13 cellular contexts compared by ENCODE assay signal in genomic region chr16:86618431-86619262, GRCh38. TPM values are rescaled to one million over a fixed set of nuclear protein-coding genes. Genes with fewer than 3 reads are reported as not detected.
A peak's percentile ranks its signal among the peaks of the same experiment; 100 is the strongest.
DNase-seq lines count a peak whose midpoint lies in the region; ATAC-seq and TF ChIP-seq lines count a peak whose summit lies in the region.
"Had no signal": no experiment of that assay in that cellular context is flagged by ENCODE, and none has a peak within 500 bp of the region (broad histone marks: within the 10 kb centered on the region; RNA-seq: fewer than 3 reads in every experiment).

No MANE protein-coding gene starts in this region.

- H3F3A ChIP-seq in SK-N-SH (replicated peaks; ENCODE audit: insufficient read depth): no peaks in the 10 kb centered on the region

- no peaks in the 10 kb centered on the region for H3K9me3 ChIP-seq in SK-N-SH
- H3K9me3 ChIP-seq in gastrocnemius medialis: no peaks in the 10 kb centered on the region
- H3K9me3 ChIP-seq: mucosa of descending colon, prostate gland had no signal

- TF ChIP-seq CTCF in SK-N-SH (IDR thresholded peaks at IDR 0.05) (no peak), gastrocnemius medialis (IDR thresholded peaks at IDR 0.05 in 4 of 5, conservative IDR thresholded peaks at IDR 0.05 in 1 of 5) (no peak)

- H3K27ac ChIP-seq in SK-N-SH (ENCODE audit: low read depth in 2 of 2, low read length in 1 of 2): peak overlapping the region in 1 of 2 experiments; percentile 28; a peak in 2 of 4 replicates
- H3K27ac ChIP-seq in gastrocnemius medialis: no peak overlapping the region
- H3K27ac ChIP-seq: prostate gland had no signal

- ATAC-seq in Right ventricle myocardium superior (ENCODE audit: poor library complexity) (peak; percentile 38), gastrocnemius medialis (peak in 1 of 2 donors; percentile 9)
- ATAC-seq: mucosa of descending colon had no signal

- TF ChIP-seq RAD21 in SK-N-SH (IDR thresholded peaks at IDR 0.05; ENCODE audit: low read length): no peak

- 51% methylated on average over 14 of the region's 17 CpGs for WGBS in SK-N-SH (ENCODE audit: low lambda C conversion rate)

- CTCF ChIA-PET in SK-N-SH (lab: Yijun Ruan, JAX): interaction anchor here (1.6 kb wide), 1 partner anchor 11 kb away, joined by 4 read pairs; no protein-coding TSS in a partner anchor

- H3K9me2 ChIP-seq in SK-N-SH: no peaks in the 10 kb centered on the region

- no peaks in the 10 kb centered on the region for H4K20me1 ChIP-seq in SK-N-SH (ENCODE audit: insufficient read depth)

- H3K36me3 ChIP-seq in SK-N-SH (replicated peaks in 1 of 2; ENCODE audit: control insufficient read depth in 1 of 2, insufficient read depth in 2 of 2, low read length in 1 of 2) (no peaks in the 10 kb centered on the region), gastrocnemius medialis (no peaks in the 10 kb centered on the region)
- H3K36me3 ChIP-seq: prostate gland had no signal

- TF ChIP-seq POLR2A in gastrocnemius medialis (IDR thresholded peaks at IDR 0.05): no peak

- no peaks in the 10 kb centered on the region for H3K27me3 ChIP-seq in SK-N-SH (ENCODE audit: insufficient read depth)
- H3K27me3 ChIP-seq in gastrocnemius medialis: no peaks in the 10 kb centered on the region

- no peak for TF ChIP-seq EP300 in SK-N-SH (IDR thresholded peaks at IDR 0.05; ENCODE audit: borderline replicate concordance in 1 of 2, low read depth in 1 of 2, low read length in 1 of 2)

- DNase-seq in EH (ENCODE audit: low read depth): peak; percentile 19
- DNase-seq in SK-N-SH: no peak
- DNase-seq in Right ventricle myocardium superior: no peak
- no peak for DNase-seq in gastrocnemius medialis
- DNase-seq in nucleus accumbens (lab: John Stamatoyannopoulos, UW): no peak
- DNase-seq in activated effector memory CD4-positive, alpha-beta T cell treated with anti-CD3 and anti-CD28 coated beads, Interleukin-2, amount 50 U/mL, for 16 hours: no peak
- no peak for DNase-seq in ecto neural progenitor cell (ENCODE audit: low spot score)
- no peak for DNase-seq in occipital lobe (lab: John Stamatoyannopoulos, UW)
- DNase-seq: activated B cell treated with CpG ODN at 0.5 μM for 24 hours, HCEC 1CT, mucosa of descending colon, NCI-H2171 had no signal

- H2AFZ ChIP-seq in SK-N-SH (ENCODE audit: low read depth): peak overlapping the region; percentile 65

- POLR2A ChIA-PET in SK-N-SH (lab: Yijun Ruan, JAX): no interaction called here

- H3K4me1 ChIP-seq in SK-N-SH (ENCODE audit: control insufficient read depth in 1 of 2, insufficient read depth in 2 of 2, low read depth in 1 of 2, low read length in 1 of 2) (no peaks in the 10 kb centered on the region; a peak in 1 of 4 replicates), gastrocnemius medialis (peaks cover 16 to 20% of the 10 kb centered on the region in 2 donors)
- H3K4me1 ChIP-seq: prostate gland had no signal

- H3K4me3 ChIP-seq in SK-N-SH (ENCODE audit: low read depth in 2 of 2, low read length in 1 of 2) (peak overlapping the region; percentile 30 to 38; a peak in 3 of 4 replicates), gastrocnemius medialis (peak overlapping the region in 3 of 4 donors; percentile 14 to 22 (median 20))
- H3K4me3 ChIP-seq: mucosa of descending colon, prostate gland had no signal

- 0 out of 2 replicates have a peak overlapping the region, but pooled peaks have one; percentile 2 for H3K9ac ChIP-seq in SK-N-SH

- intact Hi-C loops in Right ventricle myocardium superior (cut with DNase I): no loop called here
- intact Hi-C loops in gastrocnemius medialis (cut with DNase I; ENCODE audit: low total_unique reads): no loop called here

- in situ Hi-C loops in gastrocnemius medialis (cut with MboI; ENCODE audit: low sequenced_read_pairs in 4 of 4): no loop called here

- no peaks in the 10 kb centered on the region for H3K79me2 ChIP-seq in SK-N-SH (ENCODE audit: insufficient read depth)

- H3K4me2 ChIP-seq in SK-N-SH: peak overlapping the region; percentile 71

TF ChIP-seq in SK-N-SH, 30 proteins besides CTCF, POLR2A, EP300 and RAD21:
- TF ChIP-seq, protein P1, sequence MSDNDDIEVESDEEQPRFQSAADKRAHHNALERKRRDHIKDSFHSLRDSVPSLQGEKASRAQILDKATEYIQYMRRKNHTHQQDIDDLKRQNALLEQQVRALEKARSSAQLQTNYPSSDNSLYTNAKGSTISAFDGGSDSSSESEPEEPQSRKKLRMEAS (IDR thresholded peaks at IDR 0.05; ENCODE audit: low read depth): no peak
- no peak for TF ChIP-seq ELF1 (IDR thresholded peaks at IDR 0.05)
TF ChIP-seq in SK-N-SH: peak in this region for 0.

RNA-seq across cellular contexts. Expression of gene FOXL1, which starts 40.3 kb away (rescaled TPM):
- 2.5 and 2.8 TPM in 2 replicates for polyA plus RNA-seq in SK-N-SH (2012; rRNA removed)
- polyA plus RNA-seq in SK-N-SH (2012; cell fraction: cytosol; rRNA removed): 1.7 and 2.3 TPM in 2 replicates
- 5.7 and 15.3 TPM in 2 replicates for polyA plus RNA-seq in SK-N-SH (2012; cell fraction: nucleus; rRNA removed)
- total RNA-seq in Right ventricle myocardium superior (0.75 TPM), gastrocnemius medialis (1 to 10 TPM; 2.0 to 5.9 (median 3.3) TPM), occipital lobe (0.47 TPM)
- total RNA-seq: activated B cell treated with CpG ODN at 0.5 μM for 24 hours had no signal

RNA-seq across cellular contexts. Expression of gene FOXC2, which starts 52.0 kb away (rescaled TPM):
- 0.37 and 1.3 TPM in 2 replicates for polyA plus RNA-seq in SK-N-SH (2012; rRNA removed)
- 1.1 TPM in 2 replicates for polyA plus RNA-seq in SK-N-SH (2012; cell fraction: cytosol; rRNA removed)
- 2.0 TPM in 2 replicates for polyA plus RNA-seq in SK-N-SH (2012; cell fraction: nucleus; rRNA removed)
- total RNA-seq in Right ventricle myocardium superior (1.4 TPM), gastrocnemius medialis (1 to 10 TPM in 1 of 4 donors, under 1 TPM in 3; 0.17 to 1.0 (median 0.29) TPM), occipital lobe (0.62 TPM)
- total RNA-seq: activated B cell treated with CpG ODN at 0.5 μM for 24 hours had no signal
